ENCODE assay signal across 9 cellular contexts in the genomic region with DNA sequence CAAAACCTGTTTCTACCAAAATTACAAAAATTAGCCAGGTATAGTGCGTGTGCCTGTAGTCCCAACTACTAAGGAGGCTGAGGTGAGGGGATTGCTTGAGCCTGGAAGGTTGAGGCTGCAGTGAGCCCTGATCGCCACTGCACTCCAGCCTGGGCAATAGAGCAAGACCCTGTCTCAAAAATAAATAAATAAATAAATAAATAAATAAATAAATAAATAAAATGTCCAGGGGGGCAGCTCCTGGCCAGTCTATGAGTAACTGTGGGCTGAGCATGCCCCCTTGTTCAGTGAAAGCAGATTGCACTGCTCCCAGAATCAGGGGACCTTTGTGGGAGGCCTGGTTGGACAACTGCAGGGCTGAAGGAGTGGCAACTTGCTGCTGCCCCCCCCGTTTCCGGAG.
"Had no signal": no experiment of that assay in that cellular context is flagged by ENCODE, and none has a peak within 500 bp of the region (broad histone marks: within the 10 kb centered on the region; RNA-seq: fewer than 3 reads in every experiment).

No MANE protein-coding gene starts in this region.

- H3K4me3 ChIP-seq: GM23248, HAP-1 had no signal

- H3K4me1 Mint-ChIP-seq: IgD-negative memory B cell had no signal

- FAIRE-seq: HepG2 had no signal

- H3K4me3 Mint-ChIP-seq: IgD-negative memory B cell had no signal

- ATAC-seq: HCT116, HepG2 had no signal

- H3K36me3 ChIP-seq: HAP-1 had no signal

- H3K4me1 ChIP-seq: HAP-1 had no signal

- H2AFZ ChIP-seq: GM23248 had no signal

- DNase-seq: GM23248, GOT3, H7, KG1 had no signal

- H3K36me3 Mint-ChIP-seq: IgD-negative memory B cell had no signal

- H3K27ac Mint-ChIP-seq: IgD-negative memory B cell had no signal

- H3K27ac ChIP-seq: GM23248, HL-60 had no signal

- H3K9me3 ChIP-seq: HAP-1 had no signal

- H3K9ac ChIP-seq: GM23248 had no signal
